8 cellular contexts compared by ENCODE assay signal in the genomic region with DNA sequence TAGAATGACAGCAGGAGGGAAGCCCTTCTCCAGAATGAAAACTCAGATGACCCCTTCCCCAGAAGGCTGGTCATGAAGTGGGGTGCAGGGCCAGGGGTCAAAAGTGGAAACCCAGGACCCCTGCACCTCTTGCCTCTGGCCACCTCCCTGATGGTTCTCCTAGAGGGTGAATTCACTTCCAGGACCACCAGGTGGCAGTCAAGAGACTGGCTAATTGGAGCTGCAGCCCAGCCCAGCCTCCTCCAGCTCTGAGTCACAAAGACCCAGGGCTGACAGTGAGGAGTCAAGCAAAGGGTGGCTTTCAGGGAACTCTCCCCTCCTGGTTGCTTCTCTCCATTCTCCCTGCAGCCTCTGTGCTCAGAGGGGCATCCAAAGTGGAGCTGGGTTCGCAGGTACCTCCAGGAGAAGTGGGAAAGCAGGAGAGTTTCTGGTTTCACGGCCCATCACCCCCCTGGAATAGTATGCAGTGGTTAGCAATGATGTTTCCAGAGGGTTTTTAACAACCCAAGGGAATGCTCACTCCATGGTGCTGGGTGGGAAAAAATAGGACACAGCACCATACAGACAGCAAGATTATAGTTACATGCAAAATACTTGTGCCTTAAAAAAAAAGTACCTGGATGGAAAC. TPM values are rescaled to one million over a fixed set of nuclear protein-coding genes. Genes with fewer than 3 reads are reported as not detected.
DNase-seq lines count a peak whose midpoint lies in the region; ATAC-seq, FAIRE-seq and TF ChIP-seq lines count a peak whose summit lies in the region.

No MANE protein-coding gene starts in this region.

- FAIRE-seq in HepG2 (lab: Jason Lieb, UNC), result peak; percentile 81

- no peaks in the 10 kb centered on the region for H4K20me1 ChIP-seq in HepG2 (ENCODE audit: insufficient read depth, low read length)

- TF ChIP-seq RAD21 in HepG2 (CRISPR knock-in tag; IDR thresholded peaks at IDR 0.05), result peak; percentile 72

- H3K9me3 ChIP-seq in CD8-positive, alpha-beta T cell (ENCODE audit: low read length), result no peaks in the 10 kb centered on the region
- H3K9me3 ChIP-seq in colonic mucosa (no peaks in the 10 kb centered on the region), HepG2 (ENCODE audit: low read length) (no peaks in the 10 kb centered on the region)

- H3K9me3 Mint-ChIP-seq in CD8-positive, alpha-beta T cell, result no peaks in the 10 kb centered on the region

- no peak overlapping the region for H2AFZ ChIP-seq in HepG2 (ENCODE audit: low read length)

- H3K4me1 ChIP-seq in CD8-positive, alpha-beta T cell (ENCODE audit: insufficient read depth, low read length), result no peaks in the 10 kb centered on the region
- H3K4me1 ChIP-seq in colonic mucosa (peaks cover 5% of the 10 kb centered on the region), HepG2 (ENCODE audit: insufficient read depth, low read length) (peaks cover 12% of the 10 kb centered on the region)

- no peaks in the 10 kb centered on the region for H3K36me3 Mint-ChIP-seq in CD8-positive, alpha-beta T cell

- no peak overlapping the region for H3K4me3 ChIP-seq in CD8-positive, alpha-beta T cell (ENCODE audit: low read depth, low read length)
- no peak overlapping the region for H3K4me3 ChIP-seq in HFF-Myc (replicated peaks; ENCODE audit: low read depth, low read length)
- no peak overlapping the region for H3K4me3 ChIP-seq in colonic mucosa
- no peak overlapping the region for H3K4me3 ChIP-seq in HepG2 (replicated peaks in 1 of 3; ENCODE audit: insufficient read depth in 1 of 3, low read depth in 2 of 3, low read length in 3 of 3)

- no peaks in the 10 kb centered on the region for H3K79me2 ChIP-seq in HepG2 (ENCODE audit: insufficient read depth, low read length)

- peak; percentile 72 for TF ChIP-seq CTCF in CD8-positive, alpha-beta T cell (IDR thresholded peaks at IDR 0.05)
- TF ChIP-seq CTCF in HFF-Myc (IDR thresholded peaks at IDR 0.05; ENCODE audit: low read depth, low read length, missing control alignments) (peak; percentile 97), colonic mucosa (IDR thresholded peaks at IDR 0.05) (peak; percentile 87), HepG2 (CRISPR knock-in tag; IDR thresholded peaks at IDR 0.05) (peak; percentile 88)

- peaks cover 34% of the 10 kb centered on the region for H3K27me3 Mint-ChIP-seq in CD8-positive, alpha-beta T cell (ENCODE audit: low read depth)

- H3K36me3 ChIP-seq in CD8-positive, alpha-beta T cell (ENCODE audit: insufficient read depth, low read length), result no peaks in the 10 kb centered on the region
- H3K36me3 ChIP-seq in colonic mucosa, result no peaks in the 10 kb centered on the region
- no peaks in the 10 kb centered on the region for H3K36me3 ChIP-seq in HepG2 (replicated peaks in 1 of 2; ENCODE audit: control insufficient read depth in 1 of 2, insufficient read depth in 2 of 2, low read length in 2 of 2)

- no TSS peak for BruUV-seq in HepG2 (replicated peaks; lab: Mats Ljungman, UMichigan)

- H3K9ac ChIP-seq in colonic mucosa (ENCODE audit: low read depth in 2 of 2, low read length in 2 of 2) (peak overlapping the region in 1 of 2 donors; percentile 35), HepG2 (ENCODE audit: insufficient read depth, low read depth, low read length) (no peak overlapping the region)

- no peaks in the 10 kb centered on the region for H3K4me1 Mint-ChIP-seq in CD8-positive, alpha-beta T cell (ENCODE audit: low read depth)

- no peak overlapping the region for H3K4me3 Mint-ChIP-seq in CD8-positive, alpha-beta T cell

- H3K27ac ChIP-seq in CD8-positive, alpha-beta T cell (ENCODE audit: low read depth, low read length), result no peak overlapping the region
- no peak overlapping the region for H3K27ac ChIP-seq in colonic mucosa
- no peak overlapping the region for H3K27ac ChIP-seq in HepG2 (ENCODE audit: extremely low read length, insufficient read depth, low read length)

- H3K4me2 ChIP-seq in HepG2 (ENCODE audit: low read depth, low read length), result no peak overlapping the region

- TF ChIP-seq EP300 in HepG2 (IDR thresholded peaks at IDR 0.05; ENCODE audit: low read depth in 2 of 2, low read length in 2 of 2), result no peak
- TF ChIP-seq EP300 in HepG2 (CRISPR knock-in tag; IDR thresholded peaks at IDR 0.05; ENCODE audit: borderline replicate concordance), result no peak

- CTCF ChIA-PET in CD8-positive, alpha-beta T cell (lab: Charles Lee), result interaction anchor here (0.6 to 1.9 kb wide), 22 partner anchors 13 to 1916 kb away, joined by 3 to 11 read pairs (median 4); no protein-coding TSS in a partner anchor
- CTCF ChIA-PET in HepG2 (lab: Yijun Ruan, JAX; ENCODE audit: low intra/inter-chr PET ratio, low total read pairs), result interaction anchor here (1.9 to 2.5 kb wide), 2 partner anchors 184 to 226 kb away, joined by 14 to 15 read pairs; no protein-coding TSS in a partner anchor

- POLR2A ChIA-PET in CD8-positive, alpha-beta T cell (lab: Charles Lee), result no interaction called here
- POLR2A ChIA-PET in HepG2 (lab: Yijun Ruan, JAX), result no interaction called here

- intact Hi-C loops in CD8-positive, alpha-beta T cell (cut with DNase I, micrococcal nuclease), result loop anchor here in 1 of 2 experiments (1.0 to 10.0 kb wide), 3 partner anchors 184 to 260 kb away; no protein-coding TSS in a partner anchor
- intact Hi-C loops in colonic mucosa (cut with DNase I), result loop anchor here (2.0 kb wide), 1 partner anchor 184 kb away; no protein-coding TSS in a partner anchor
- intact Hi-C loops in HepG2 (cut with micrococcal nuclease; ENCODE audit: unreplicated experiment), result loop anchor here (1.0 kb wide), 1 partner anchor 260 kb away; no protein-coding TSS in a partner anchor

- ATAC-seq in CD8-positive, alpha-beta T cell, result peak; percentile 78
- peak; percentile 95 for ATAC-seq in HepG2
- no peak for ATAC-seq in HG02840 (IDR thresholded peaks at IDR 0.05; ENCODE audit: low FRiP score, unreplicated experiment)

- no peak overlapping the region for H3K27ac Mint-ChIP-seq in CD8-positive, alpha-beta T cell

- 41% methylated on average over 2 of the region's 2 CpGs for WGBS in HepG2 (ENCODE audit: low lambda C conversion rate)

- in situ Hi-C loops in HepG2 (cut with HindIII; ENCODE audit: extremely low pct_ligation_motif_present, low pct_unique_long_range_greater_than_20kb), result loop anchor here (25.0 kb wide), 1 partner anchor 183 kb away; no protein-coding TSS in a partner anchor

- no peak for TF ChIP-seq POLR2A in HepG2 (IDR thresholded peaks at IDR 0.05; ENCODE audit: insufficient read depth in 1 of 2, low read depth in 2 of 2, low read length in 2 of 2)

- H3K27me3 ChIP-seq in CD8-positive, alpha-beta T cell (ENCODE audit: insufficient read depth, low read length), result peaks cover 2% of the 10 kb centered on the region
- no peaks in the 10 kb centered on the region for H3K27me3 ChIP-seq in colonic mucosa
- peaks cover 0 to 4% of the 10 kb centered on the region in 2 experiments; a peak in 2 of 5 replicates for H3K27me3 ChIP-seq in HepG2 (ENCODE audit: control insufficient read depth in 1 of 2, insufficient read depth in 2 of 2, low read length in 2 of 2)

- peak; percentile 47 to 75 (median 69) for DNase-seq in CD8-positive, alpha-beta T cell
- DNase-seq in HFF-Myc (ENCODE audit: extremely low read depth, low read depth) (peak; percentile 66), NCI-H446 treated with DMSO at 0.1 percent for 48 hours (lab: John Stamatoyannopoulos, UW) (peak; percentile 60), colonic mucosa (peak; percentile 94), HepG2 (ENCODE audit: low spot score) (peak; percentile 72)
- peak; percentile 86 for DNase-seq in activated CD4-positive, alpha-beta T cell treated with anti-CD3 and anti-CD28 coated beads for 48 hours
- DNase-seq in stimulated activated CD4-positive, alpha-beta T cell treated with anti-CD3 and anti-CD28 coated beads, Interleukin-4, amount 100 ng/mL, for 24 hours, result peak; percentile 86

RNA-seq across cellular contexts. Expression of a gene that starts 6.1 kb away (rescaled TPM):
- not detected for total RNA-seq in CD8-positive, alpha-beta T cell
- total RNA-seq in colonic mucosa (100 to 1,000 TPM in 1 of 2 donors, 10 to 100 TPM in 1; 71.9 to 150 TPM), HepG2 (2016; rRNA removed; fragmentation: Illumina TruSeq; extraction: Trizol) (0.11 TPM in 1 of 2 replicates, not detected in the other)
- not detected in 2 replicates for total RNA-seq in HepG2 (2016; cell fraction: cytosol; rRNA removed; fragmentation: Illumina TruSeq; extraction: Trizol; ENCODE audit: low read depth)
- total RNA-seq in HepG2 (2016; cell fraction: insoluble cytoplasmic fraction; rRNA removed; fragmentation: Illumina TruSeq; extraction: Trizol), result not detected in 2 replicates
- total RNA-seq in HepG2 (2016; cell fraction: membrane; rRNA removed; fragmentation: Illumina TruSeq; extraction: Trizol), result 0.06 TPM in 1 of 2 replicates, not detected in the other
- total RNA-seq in HepG2 (2016; cell fraction: nucleus; rRNA removed; fragmentation: Illumina TruSeq; extraction: Trizol), result not detected in 2 replicates
- polyA plus RNA-seq in HepG2 (2011; rRNA removed), result 0.03 TPM in 2 replicates
- polyA plus RNA-seq in HepG2 (2011; cell fraction: cytosol; rRNA removed), result not detected in 2 replicates
- 0.03 TPM in 1 of 2 replicates, not detected in the other for polyA plus RNA-seq in HepG2 (2011; cell fraction: nucleus; rRNA removed)
- polyA plus RNA-seq in HepG2 (2012), result not detected in 2 replicates
- not detected in 2 replicates for polyA plus RNA-seq in HepG2 (2016; cell fraction: cytosol; fragmentation: Illumina TruSeq; extraction: Trizol; ENCODE audit: low read depth)
- not detected in 2 replicates for polyA plus RNA-seq in HepG2 (2016; cell fraction: insoluble cytoplasmic fraction; fragmentation: Illumina TruSeq; extraction: Trizol; ENCODE audit: low read depth)
- not detected in 2 replicates for polyA plus RNA-seq in HepG2 (2016; cell fraction: membrane; fragmentation: Illumina TruSeq; extraction: Trizol; ENCODE audit: low read depth)
- polyA plus RNA-seq in HepG2 (2016; cell fraction: nucleus; fragmentation: Illumina TruSeq; extraction: Trizol; ENCODE audit: insufficient read depth, low read depth), result not detected in 2 replicates
- 0.78 and 4.6 TPM in 2 replicates for polyA minus RNA-seq in HepG2 (2011; rRNA and poly(A)+ RNA removed; ENCODE audit: low replicate concordance)
- not detected in 2 replicates for polyA minus RNA-seq in HepG2 (2011; cell fraction: cytosol; rRNA and poly(A)+ RNA removed)
- not detected in 2 replicates for polyA minus RNA-seq in HepG2 (2011; cell fraction: nucleus; rRNA and poly(A)+ RNA removed)

RNA-seq across cellular contexts. Expression of a gene that starts 51.5 kb away (rescaled TPM):
- total RNA-seq in CD8-positive, alpha-beta T cell, result not detected
- total RNA-seq in colonic mucosa (10 to 100 TPM; 44.6 to 72.5 TPM), HepG2 (2016; rRNA removed; fragmentation: Illumina TruSeq; extraction: Trizol) (not detected in 2 replicates)
- not detected in 2 replicates for total RNA-seq in HepG2 (2016; cell fraction: cytosol; rRNA removed; fragmentation: Illumina TruSeq; extraction: Trizol; ENCODE audit: low read depth)
- total RNA-seq in HepG2 (2016; cell fraction: insoluble cytoplasmic fraction; rRNA removed; fragmentation: Illumina TruSeq; extraction: Trizol), result not detected in 2 replicates
- total RNA-seq in HepG2 (2016; cell fraction: membrane; rRNA removed; fragmentation: Illumina TruSeq; extraction: Trizol), result not detected in 2 replicates
- total RNA-seq in HepG2 (2016; cell fraction: nucleus; rRNA removed; fragmentation: Illumina TruSeq; extraction: Trizol), result not detected in 2 replicates
- not detected in 2 replicates for polyA plus RNA-seq in HepG2 (2011; rRNA removed)
- not detected in 2 replicates for polyA plus RNA-seq in HepG2 (2011; cell fraction: cytosol; rRNA removed)
- not detected in 2 replicates for polyA plus RNA-seq in HepG2 (2011; cell fraction: nucleus; rRNA removed)
- polyA plus RNA-seq in HepG2 (2012), result not detected in 2 replicates
- not detected in 2 replicates for polyA plus RNA-seq in HepG2 (2016; cell fraction: cytosol; fragmentation: Illumina TruSeq; extraction: Trizol; ENCODE audit: low read depth)
- not detected in 2 replicates for polyA plus RNA-seq in HepG2 (2016; cell fraction: insoluble cytoplasmic fraction; fragmentation: Illumina TruSeq; extraction: Trizol; ENCODE audit: low read depth)
- polyA plus RNA-seq in HepG2 (2016; cell fraction: membrane; fragmentation: Illumina TruSeq; extraction: Trizol; ENCODE audit: low read depth), result not detected in 2 replicates
- polyA plus RNA-seq in HepG2 (2016; cell fraction: nucleus; fragmentation: Illumina TruSeq; extraction: Trizol; ENCODE audit: insufficient read depth, low read depth), result not detected in 2 replicates
- not detected in 2 replicates for polyA minus RNA-seq in HepG2 (2011; rRNA and poly(A)+ RNA removed; ENCODE audit: low replicate concordance)
- polyA minus RNA-seq in HepG2 (2011; cell fraction: cytosol; rRNA and poly(A)+ RNA removed), result not detected in 2 replicates
- polyA minus RNA-seq in HepG2 (2011; cell fraction: nucleus; rRNA and poly(A)+ RNA removed), result not detected in 2 replicates

Comparison
In these comparisons a context has a peak if more than half of its experiments do, and no peak if none do; other contexts are left out.
1. RNA of a gene that starts 6.1 kb away (total RNA-seq): 71.9 to 150 TPM in colonic mucosa; 0.06 to 0.11 TPM in HepG2 and not detected in CD8-positive, alpha-beta T cell; every median in the first group is over 10 times any median in the second.
2. RNA of a gene that starts 51.5 kb away (total RNA-seq): 44.6 to 72.5 TPM in colonic mucosa; not detected in CD8-positive, alpha-beta T cell and not detected in HepG2; every median in the first group is over 10 times any median in the second.
3. Peak in every context shown above with its lines, with median percentiles within 50 percentile points of each other: DNase-seq and CTCF ChIP-seq.